In genomic region chr10:115964827-115965226, GRCh38 we compare ENCODE assay signal across 27 cellular contexts.
DNase-seq lines count a peak whose midpoint lies in the region; ATAC-seq, FAIRE-seq and TF ChIP-seq lines count a peak whose summit lies in the region.
"Had no signal": no experiment of that assay in that cellular context is flagged by ENCODE, and none has a peak within 500 bp of the region (broad histone marks: within the 10 kb centered on the region; RNA-seq: fewer than 3 reads in every experiment).

No MANE protein-coding gene starts in this region.

- POLR2A ChIA-PET in HepG2 (lab: Yijun Ruan, JAX), result no interaction called here

- no peak for TF ChIP-seq RAD21 in HepG2 (CRISPR knock-in tag; IDR thresholded peaks at IDR 0.05)

- DNase-seq in HepG2 (ENCODE audit: low spot score), result no peak
- DNase-seq in right lobe of liver, result no peak
- DNase-seq in bronchial epithelial cell (ENCODE audit: low read depth), result no peak
- DNase-seq in esophagus muscularis mucosa (ENCODE audit: extremely low spot score), result peak; percentile 68
- no peak for DNase-seq in upper lobe of left lung
- DNase-seq in activated T-cell treated with anti-CD3 and anti-CD28 coated beads, Interleukin-2, amount 50 U/mL, for 72 hours, result no peak
- DNase-seq: 8988T; ACHN; BE2C; C1 segment of cervical spinal cord; CD4-positive, alpha-beta memory T cell; CD4-positive, CD25-positive, alpha-beta regulatory T cell; CD8-positive, alpha-beta memory T cell; COR-L47; DMS 273 treated with DMSO at 0.1 percent for 48 hours; DMS153; DMS53; DMS79; DND-41; EL; GDM1 had no signal

- no peak overlapping the region for H3K4me3 Mint-ChIP-seq in activated T-cell treated with anti-CD3 and anti-CD28 coated beads, Interleukin-2, amount 50 U/mL, for 72 hours
- H3K4me3 Mint-ChIP-seq: CD14-positive monocyte; CD4-positive, alpha-beta memory T cell; CD4-positive, CD25-positive, alpha-beta regulatory T cell; CD8-positive, alpha-beta memory T cell had no signal

- 10% methylated on average over 2 of the region's 5 CpGs for WGBS in HepG2 (ENCODE audit: low lambda C conversion rate)
- WGBS in right lobe of liver (ENCODE audit: insufficient coverage, low coverage, low lambda C conversion rate, missing lambda C conversion rate), result 96% methylated on average over 5 of the region's 5 CpGs
- WGBS in esophagus muscularis mucosa, result 95% methylated on average over 5 of the region's 5 CpGs
- WGBS in upper lobe of left lung, 2 donors, result 87 to 88% methylated on average over 5 of the region's 5 CpGs

- H3K36me3 ChIP-seq in HepG2 (replicated peaks in 1 of 2; ENCODE audit: control insufficient read depth in 1 of 2, insufficient read depth in 2 of 2, low read length in 2 of 2) (no peaks in the 10 kb centered on the region), right lobe of liver (no peaks in the 10 kb centered on the region), bronchial epithelial cell (ENCODE audit: control insufficient read depth, insufficient read depth, low read length) (no peaks in the 10 kb centered on the region), esophagus muscularis mucosa (no peaks in the 10 kb centered on the region), upper lobe of left lung (no peaks in the 10 kb centered on the region)
- H3K36me3 ChIP-seq: BE2C, BLaER1 had no signal

- in situ Hi-C loops in HepG2 (cut with HindIII; ENCODE audit: extremely low pct_ligation_motif_present, low pct_unique_long_range_greater_than_20kb), result no loop called here

- no peak overlapping the region for H3K9ac ChIP-seq in HepG2 (ENCODE audit: insufficient read depth, low read depth, low read length)
- H3K9ac ChIP-seq: BLaER1 had no signal

- H3K9me3 ChIP-seq in HepG2 (ENCODE audit: low read length), result no peaks in the 10 kb centered on the region
- no peaks in the 10 kb centered on the region for H3K9me3 ChIP-seq in right lobe of liver
- H3K9me3 ChIP-seq in esophagus muscularis mucosa, result no peaks in the 10 kb centered on the region
- no peaks in the 10 kb centered on the region for H3K9me3 ChIP-seq in upper lobe of left lung
- H3K9me3 ChIP-seq: BE2C had no signal

- H3K4me3 ChIP-seq in HepG2 (replicated peaks in 1 of 3; ENCODE audit: insufficient read depth in 1 of 3, low read depth in 2 of 3, low read length in 3 of 3), result no peak overlapping the region
- no peak overlapping the region for H3K4me3 ChIP-seq in right lobe of liver
- H3K4me3 ChIP-seq in bronchial epithelial cell (ENCODE audit: low read depth, low read length), result no peak overlapping the region
- no peak overlapping the region for H3K4me3 ChIP-seq in esophagus muscularis mucosa
- H3K4me3 ChIP-seq in upper lobe of left lung, result no peak overlapping the region
- H3K4me3 ChIP-seq: BLaER1, GM12878 had no signal

- intact Hi-C loops in HepG2 (cut with micrococcal nuclease; ENCODE audit: unreplicated experiment) (no loop called here), right lobe of liver (cut with DNase I) (no loop called here), esophagus muscularis mucosa (cut with DNase I) (no loop called here)

- H4K20me1 ChIP-seq in HepG2 (ENCODE audit: insufficient read depth, low read length), result no peaks in the 10 kb centered on the region
- H4K20me1 ChIP-seq: BLaER1 had no signal

- no peak for TF ChIP-seq POLR2A in HepG2 (IDR thresholded peaks at IDR 0.05; ENCODE audit: insufficient read depth in 1 of 2, low read depth in 2 of 2, low read length in 2 of 2)
- no peak for TF ChIP-seq POLR2A in right lobe of liver (IDR thresholded peaks at IDR 0.05)
- no peak for TF ChIP-seq POLR2A in esophagus muscularis mucosa (IDR thresholded peaks at IDR 0.05; ENCODE audit: low read depth)
- TF ChIP-seq POLR2A in upper lobe of left lung (IDR thresholded peaks at IDR 0.05), result no peak

- BruUV-seq in HepG2 (replicated peaks; lab: Mats Ljungman, UMichigan), result no TSS peak

- H3K27me3 Mint-ChIP-seq in activated T-cell treated with anti-CD3 and anti-CD28 coated beads, Interleukin-2, amount 50 U/mL, for 72 hours (ENCODE audit: low read depth), result no peaks in the 10 kb centered on the region
- H3K27me3 Mint-ChIP-seq: CD4-positive, alpha-beta memory T cell; CD4-positive, CD25-positive, alpha-beta regulatory T cell; CD8-positive, alpha-beta memory T cell had no signal

- CTCF ChIA-PET in HepG2 (lab: Yijun Ruan, JAX; ENCODE audit: low intra/inter-chr PET ratio, low total read pairs), result no interaction called here

- no peaks in the 10 kb centered on the region for H3K79me2 ChIP-seq in HepG2 (ENCODE audit: insufficient read depth, low read length)

- TF ChIP-seq EP300 in HepG2 (IDR thresholded peaks at IDR 0.05; ENCODE audit: low read depth in 2 of 2, low read length in 2 of 2) (no peak), HepG2 (CRISPR knock-in tag; IDR thresholded peaks at IDR 0.05; ENCODE audit: borderline replicate concordance) (no peak), esophagus muscularis mucosa (IDR thresholded peaks at IDR 0.05) (no peak), upper lobe of left lung (IDR thresholded peaks at IDR 0.05) (no peak)

- FAIRE-seq in HepG2 (lab: Jason Lieb, UNC) (no peak), bronchial epithelial cell (lab: Jason Lieb, UNC) (peak; percentile 32)
- FAIRE-seq: A204.1, GM12878, GM12892, GM18507 had no signal

- H3K9me3 Mint-ChIP-seq in activated T-cell treated with anti-CD3 and anti-CD28 coated beads, Interleukin-2, amount 50 U/mL, for 72 hours, result peaks cover 3 to 4% of the 10 kb centered on the region in 2 donors

- no peaks in the 10 kb centered on the region for H3K4me1 ChIP-seq in HepG2 (ENCODE audit: insufficient read depth, low read length)
- H3K4me1 ChIP-seq in right lobe of liver, result no peaks in the 10 kb centered on the region
- H3K4me1 ChIP-seq in esophagus muscularis mucosa, result no peaks in the 10 kb centered on the region
- no peaks in the 10 kb centered on the region for H3K4me1 ChIP-seq in upper lobe of left lung
- H3K4me1 ChIP-seq: BE2C had no signal

- no peak overlapping the region for H2AFZ ChIP-seq in HepG2 (ENCODE audit: low read length)

- no peaks in the 10 kb centered on the region for H3K4me1 Mint-ChIP-seq in activated T-cell treated with anti-CD3 and anti-CD28 coated beads, Interleukin-2, amount 50 U/mL, for 72 hours (ENCODE audit: low read depth)
- H3K4me1 Mint-ChIP-seq: CD14-positive monocyte; CD4-positive, alpha-beta memory T cell; CD4-positive, CD25-positive, alpha-beta regulatory T cell; CD8-positive, alpha-beta memory T cell had no signal

- no peak overlapping the region for H3K27ac Mint-ChIP-seq in activated T-cell treated with anti-CD3 and anti-CD28 coated beads, Interleukin-2, amount 50 U/mL, for 72 hours
- H3K27ac Mint-ChIP-seq: CD14-positive monocyte; CD4-positive, alpha-beta memory T cell; CD4-positive, CD25-positive, alpha-beta regulatory T cell had no signal

- TF ChIP-seq CTCF in HepG2 (CRISPR knock-in tag; IDR thresholded peaks at IDR 0.05) (no peak), right lobe of liver (IDR thresholded peaks at IDR 0.05) (no peak), bronchial epithelial cell (IDR thresholded peaks at IDR 0.05; ENCODE audit: insufficient read depth, low read length, severe bottlenecking) (no peak), esophagus muscularis mucosa (IDR thresholded peaks at IDR 0.05) (no peak), upper lobe of left lung (IDR thresholded peaks at IDR 0.05) (no peak)

- ATAC-seq in HepG2, result no peak
- no peak for ATAC-seq in right lobe of liver
- ATAC-seq in upper lobe of left lung (ENCODE audit: low FRiP score in 2 of 2), result no peak
- ATAC-seq in activated T-cell treated with anti-CD3 and anti-CD28 coated beads, Interleukin-2, amount 50 U/mL, for 72 hours (replicated peaks in 1 of 2), result no peak
- ATAC-seq: GM12878 had no signal

- H3K36me3 Mint-ChIP-seq in activated T-cell treated with anti-CD3 and anti-CD28 coated beads, Interleukin-2, amount 50 U/mL, for 72 hours (ENCODE audit: insufficient read depth in 2 of 2), result no peaks in the 10 kb centered on the region
- H3K36me3 Mint-ChIP-seq: CD14-positive monocyte; CD4-positive, alpha-beta memory T cell; CD4-positive, CD25-positive, alpha-beta regulatory T cell; CD8-positive, alpha-beta memory T cell had no signal

- no peak overlapping the region for H3K4me2 ChIP-seq in HepG2 (ENCODE audit: low read depth, low read length)
- H3K4me2 ChIP-seq: BLaER1 had no signal

- H3K27me3 ChIP-seq in HepG2 (ENCODE audit: control insufficient read depth in 1 of 2, insufficient read depth in 2 of 2, low read length in 2 of 2) (no peaks in the 10 kb centered on the region), right lobe of liver (no peaks in the 10 kb centered on the region), bronchial epithelial cell (ENCODE audit: control insufficient read depth, insufficient read depth, low read length) (no peaks in the 10 kb centered on the region), esophagus muscularis mucosa (no peaks in the 10 kb centered on the region), upper lobe of left lung (no peaks in the 10 kb centered on the region)
- H3K27me3 ChIP-seq: BE2C, BLaER1 had no signal

- no peak overlapping the region for H3K27ac ChIP-seq in HepG2 (ENCODE audit: extremely low read length, insufficient read depth, low read length)
- no peak overlapping the region for H3K27ac ChIP-seq in right lobe of liver
- H3K27ac ChIP-seq in esophagus muscularis mucosa (replicated peaks in 1 of 4), result no peak overlapping the region
- H3K27ac ChIP-seq in upper lobe of left lung, result no peak overlapping the region
- H3K27ac ChIP-seq: BLaER1 had no signal

TF ChIP-seq in HepG2, 621 proteins besides CTCF, POLR2A, EP300 and RAD21 (continues in another document):
- TF ChIP-seq ATF4 (CRISPR knock-in tag; IDR thresholded peaks at IDR 0.05) (no peak), SRSF4 (IDR thresholded peaks at IDR 0.05; ENCODE audit: low read depth, low read length, poor library complexity, severe bottlenecking) (no peak), CREB1 (IDR thresholded peaks at IDR 0.05) (peak; percentile 96), CREB1 (CRISPR knock-in tag; IDR thresholded peaks at IDR 0.05) (no peak), TP53 (CRISPR knock-in tag; conservative IDR thresholded peaks at IDR 0.05) (no peak), ZNF235 (CRISPR knock-in tag; IDR thresholded peaks at IDR 0.05; ENCODE audit: borderline replicate concordance) (no peak), ZNF180 (CRISPR knock-in tag; IDR thresholded peaks at IDR 0.05; ENCODE audit: borderline replicate concordance, low read depth) (no peak)
